9 cellular contexts compared by ENCODE assay signal in genomic region chr18:61435064-61435652, GRCh38.
DNase-seq lines count a peak whose midpoint lies in the region; ATAC-seq and TF ChIP-seq lines count a peak whose summit lies in the region.
"Had no signal": no experiment of that assay in that cellular context is flagged by ENCODE, and none has a peak within 500 bp of the region (broad histone marks: within the 10 kb centered on the region; RNA-seq: fewer than 3 reads in every experiment).

No MANE protein-coding gene starts in this region.

- H3K27me3 ChIP-seq in heart left ventricle, result no peaks in the 10 kb centered on the region

- DNase-seq in EH (ENCODE audit: low read depth), result peak; percentile 35
- DNase-seq in SKM-1 treated with dmso at 0.1 percent for 144 hours (lab: John Stamatoyannopoulos, UW; ENCODE audit: unreplicated experiment), result peak; percentile 6
- DNase-seq in left colon, result no peak
- no peak for DNase-seq in NCI-H2107 (lab: John Stamatoyannopoulos, UW)
- DNase-seq in heart left ventricle, result no peak
- no peak for DNase-seq in omental fat pad (ENCODE audit: low spot score)

- H3K9me3 ChIP-seq in heart left ventricle, result peaks cover 0 to 7% (median 0%) of the 10 kb centered on the region in 12 donors

- no peaks in the 10 kb centered on the region for H3K4me1 ChIP-seq in heart left ventricle

- ATAC-seq in GM19328 (IDR thresholded peaks at IDR 0.05; ENCODE audit: unreplicated experiment) (peak; percentile 84), HG03280 (IDR thresholded peaks at IDR 0.05; ENCODE audit: unreplicated experiment) (peak; percentile 80), left colon (peak; percentile 71), heart left ventricle (no peak), omental fat pad (ENCODE audit: low FRiP score) (no peak)

- WGBS in heart left ventricle, 4 donors, result 23 to 43% (median 31%) methylated on average over 3 of the region's 3 CpGs

- TF ChIP-seq CTCF in heart left ventricle (IDR thresholded peaks at IDR 0.05), result peak in 5 of 12 donors; percentile 25 to 44 (median 29)
- TF ChIP-seq CTCF in omental fat pad (IDR thresholded peaks at IDR 0.05), result no peak

- intact Hi-C loops in left colon (cut with DNase I, micrococcal nuclease) (no loop called here), heart left ventricle (cut with DNase I) (no loop called here)

- TF ChIP-seq POLR2A in heart left ventricle (IDR thresholded peaks at IDR 0.05), result no peak

- H3K4me3 ChIP-seq in heart left ventricle, result no peak overlapping the region
- H3K4me3 ChIP-seq: skin epidermis had no signal

- no peak overlapping the region for H3K27ac ChIP-seq in heart left ventricle
- H3K27ac ChIP-seq: skin epidermis had no signal

- no peaks in the 10 kb centered on the region for H3K36me3 ChIP-seq in heart left ventricle

Comparison
In these comparisons a context has a peak if more than half of its experiments do, and no peak if none do; other contexts are left out.
1. DNase-seq: peak in EH (single experiment) and SKM-1 treated with dmso at 0.1 percent for 144 hours (single experiment); none in left colon (0 of 2), NCI-H2107 (single experiment), heart left ventricle (0 of 5) and omental fat pad (single experiment).
2. ATAC-seq: peak in GM19328 (single experiment), HG03280 (single experiment) and left colon (single experiment); none in heart left ventricle (0 of 4) and omental fat pad (single experiment).